8 cellular contexts compared by ENCODE assay signal in the genomic region with DNA sequence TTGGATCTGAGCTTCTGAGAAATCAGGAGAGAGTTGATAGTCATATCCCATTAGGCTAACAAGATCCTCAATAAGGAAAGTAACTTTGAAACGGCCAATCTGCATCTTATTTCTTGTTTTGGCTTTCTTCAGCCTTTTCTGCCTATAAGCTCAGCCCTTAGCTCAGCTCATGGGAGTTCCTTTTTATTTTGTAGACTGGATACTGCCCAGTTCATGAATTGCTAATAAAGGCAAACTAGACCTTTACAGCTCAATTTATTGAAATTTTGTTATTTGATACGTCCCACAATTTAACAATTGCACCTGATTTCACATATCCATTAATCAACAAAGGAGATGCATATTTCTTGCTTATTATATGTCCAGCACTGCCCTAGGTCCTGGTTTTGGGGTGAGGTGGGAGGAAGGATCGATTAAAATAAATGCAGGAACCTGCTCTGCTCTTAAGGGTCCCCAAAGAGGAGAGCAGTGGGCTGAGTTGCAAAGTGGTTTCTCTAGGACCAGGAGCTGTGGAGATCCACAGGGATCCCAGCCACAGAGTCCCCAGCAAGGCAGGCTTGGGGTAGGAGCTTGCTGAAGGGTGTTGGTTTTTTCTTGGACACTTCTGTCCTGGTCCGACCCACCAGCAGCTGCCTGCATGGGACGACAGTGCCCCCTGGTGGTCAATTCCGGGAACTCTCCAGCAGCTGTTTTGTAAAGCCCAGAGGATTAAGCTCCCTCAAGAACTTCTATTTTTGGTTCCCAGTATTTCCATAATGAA. TPM values are rescaled to one million over a fixed set of nuclear protein-coding genes. Genes with fewer than 3 reads are reported as not detected.
A peak's percentile ranks its signal among the peaks of the same experiment; 100 is the strongest.
DNase-seq lines count a peak whose midpoint lies in the region; ATAC-seq and TF ChIP-seq lines count a peak whose summit lies in the region.

No MANE protein-coding gene starts in this region.

- H3K9me3 ChIP-seq in Karpas-422 (ENCODE audit: low read length), result no peaks in the 10 kb centered on the region
- peaks cover 0 to 11% (median 3%) of the 10 kb centered on the region in 5 donors for H3K9me3 ChIP-seq in subcutaneous abdominal adipose tissue (ENCODE audit: control insufficient read depth in 5 of 5, low read length in 5 of 5)

- H3K4me3 ChIP-seq in Karpas-422 (ENCODE audit: low read length) (peak overlapping the region; percentile 29; the same call in 1 of the 2 replicates), foreskin fibroblast (ENCODE audit: low read depth in 1 of 2, low read length in 2 of 2) (no peak overlapping the region), subcutaneous abdominal adipose tissue (ENCODE audit: low read depth in 1 of 5, low read length in 5 of 5) (peak overlapping the region in 3 of 5 donors; percentile 12 to 46 (median 31))

- H3K9ac ChIP-seq in Karpas-422 (ENCODE audit: low read length) (peak overlapping the region; percentile 4; the same call in 1 of the 2 replicates), subcutaneous abdominal adipose tissue (ENCODE audit: low read length in 5 of 5) (peak overlapping the region in 1 of 5 donors; percentile 23)

- peaks cover 5% of the 10 kb centered on the region; the same call in 1 of the 2 replicates for H4K20me1 ChIP-seq in Karpas-422 (ENCODE audit: insufficient read depth, low read depth, low read length)

- no peaks in the 10 kb centered on the region for H3K79me2 ChIP-seq in Karpas-422 (ENCODE audit: low read length)

- peak; percentile 54 for DNase-seq in AG09319 (ENCODE audit: extremely low read depth, low read depth)
- peak; percentile 91 for DNase-seq in Karpas-422
- peak; percentile 82 for DNase-seq in RPMI8226
- DNase-seq in activated T-helper 1 cell treated with anti-CD3 and anti-CD28 coated beads, Interleukin-2, amount 50 U/mL, for 16 hours (ENCODE audit: low read depth in 1 of 2, low spot score in 1 of 2), result peak; percentile 74 to 84
- DNase-seq in foreskin fibroblast, result peak; percentile 74 to 93
- peak; percentile 51 for DNase-seq in non-pigmented ciliary epithelial cell (ENCODE audit: low read depth)

- no peaks in the 10 kb centered on the region for H3K9me2 ChIP-seq in Karpas-422 (replicated peaks; ENCODE audit: insufficient read depth, low read length)

- no peak overlapping the region for H3K27ac ChIP-seq in Karpas-422 (ENCODE audit: low read length)
- no peak overlapping the region for H3K27ac ChIP-seq in subcutaneous abdominal adipose tissue (ENCODE audit: low read depth, low read length)

- H3K27me3 ChIP-seq in Karpas-422 (ENCODE audit: low read length) (no peaks in the 10 kb centered on the region), subcutaneous abdominal adipose tissue (ENCODE audit: control insufficient read depth in 5 of 5, insufficient read depth in 4 of 5, low read length in 5 of 5) (no peaks in the 10 kb centered on the region)

- TF ChIP-seq CTCF in AG09319 (IDR thresholded peaks at IDR 0.05; ENCODE audit: low read depth, low read length) (no peak; the same call in none of the 2 replicates), foreskin fibroblast (IDR thresholded peaks at IDR 0.05; ENCODE audit: low read depth, low read length) (peak; percentile 95)

- H3K4me2 ChIP-seq in Karpas-422 (ENCODE audit: low read depth, low read length, poor library complexity, severe bottlenecking), result peak overlapping the region; percentile 46

- peak; percentile 73 for ATAC-seq in GM19035 (IDR thresholded peaks at IDR 0.05; ENCODE audit: unreplicated experiment)

- H3K36me3 ChIP-seq in Karpas-422 (ENCODE audit: insufficient read depth, low read length), result no peaks in the 10 kb centered on the region
- H3K36me3 ChIP-seq in subcutaneous abdominal adipose tissue (ENCODE audit: control insufficient read depth in 5 of 5, insufficient read depth in 5 of 5, low read length in 5 of 5), result no peaks in the 10 kb centered on the region

- H2AFZ ChIP-seq in Karpas-422 (ENCODE audit: low read length), result no peak overlapping the region

- H3K4me1 ChIP-seq in Karpas-422 (ENCODE audit: low read length), result peaks cover 26% of the 10 kb centered on the region
- peaks cover 2 to 19% (median 13%) of the 10 kb centered on the region in 5 donors for H3K4me1 ChIP-seq in subcutaneous abdominal adipose tissue (ENCODE audit: control insufficient read depth in 5 of 5, insufficient read depth in 5 of 5, low read length in 5 of 5)

RNA-seq across cellular contexts. Expression of gene NENF, which starts 22.9 kb away (rescaled TPM):
- total RNA-seq in Karpas-422 (2014; rRNA removed; shearing (Covaris generic); ENCODE audit: low replicate concordance), result 41.4 and 63.9 TPM in 2 replicates

RNA-seq across cellular contexts. Expression of gene PACC1, which starts 40.9 kb away (rescaled TPM):
- 8.5 and 17.9 TPM in 2 replicates for total RNA-seq in Karpas-422 (2014; rRNA removed; shearing (Covaris generic); ENCODE audit: low replicate concordance)

Comparison
In these comparisons a context has a peak if more than half of its experiments do, and no peak if none do; other contexts are left out.
1. H3K4me3 ChIP-seq: peak in Karpas-422 (single experiment) and subcutaneous abdominal adipose tissue (3 of 5); none in foreskin fibroblast (0 of 2).
2. Peak in every context shown above with its lines, with median percentiles within 50 percentile points of each other: DNase-seq.